ENCODE assay signal across 10 cellular contexts in the genomic region with DNA sequence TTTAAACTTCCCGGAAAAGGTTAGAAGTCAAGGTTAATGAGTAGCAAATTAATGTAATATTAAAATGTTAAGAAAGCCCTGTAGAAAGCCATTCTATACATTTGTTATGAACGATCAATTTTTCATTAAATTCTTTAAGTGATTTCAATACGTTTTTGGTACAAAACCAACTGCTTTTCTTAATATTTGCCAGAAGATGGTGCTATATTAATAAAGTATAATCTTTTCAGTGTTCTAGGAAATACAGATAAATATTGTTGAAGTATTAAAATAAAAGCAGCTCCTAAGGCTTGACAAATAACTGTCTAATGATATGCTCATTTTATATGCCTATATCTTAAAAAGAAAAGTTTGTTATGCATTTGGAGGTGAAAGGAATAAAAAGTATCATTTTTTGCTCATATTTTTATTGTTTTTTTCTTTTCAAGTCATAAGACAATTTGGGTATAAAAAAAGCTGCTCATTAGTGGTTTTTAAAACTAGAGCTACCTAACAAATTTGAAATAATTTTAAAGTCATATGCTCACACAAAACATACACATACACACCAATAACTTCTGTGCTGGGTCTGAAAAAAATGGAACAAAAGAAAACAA.
A peak's percentile ranks its signal among the peaks of the same experiment; 100 is the strongest.
DNase-seq lines count a peak whose midpoint lies in the region; ATAC-seq and TF ChIP-seq lines count a peak whose summit lies in the region.
"Had no signal": no experiment of that assay in that cellular context is flagged by ENCODE, and none has a peak within 500 bp of the region (broad histone marks: within the 10 kb centered on the region; RNA-seq: fewer than 3 reads in every experiment).

No MANE protein-coding gene starts in this region.

- H3K27me3 Mint-ChIP-seq in Calu3 (ENCODE audit: unreplicated experiment): no peaks in the 10 kb centered on the region
- H3K27me3 Mint-ChIP-seq in activated CD4-positive, alpha-beta T cell treated with anti-CD3 and anti-CD28 coated beads, Interleukin-2, amount 10 ng/mL, durations not matched to agents 24 days and 14 days: no peaks in the 10 kb centered on the region
- H3K27me3 Mint-ChIP-seq in T-helper 17 cell: peaks cover 5% of the 10 kb centered on the region
- H3K27me3 Mint-ChIP-seq: stimulated activated naive CD8-positive, alpha-beta T cell treated with anti-CD3 and anti-CD28 coated beads, Interleukin-15, amount 100 ng/mL, for 72 hours had no signal

- no peaks in the 10 kb centered on the region for H3K9me2 ChIP-seq in Karpas-422 (replicated peaks; ENCODE audit: insufficient read depth, low read length)
- no peaks in the 10 kb centered on the region for H3K9me2 ChIP-seq in hepatocyte (replicated peaks; ENCODE audit: insufficient read depth)

- DNase-seq in Calu3 (no peak), Karpas-422 (peak; percentile 61), RWPE2 (ENCODE audit: low spot score) (no peak), hepatocyte (ENCODE audit: low spot score) (no peak), NOMO-1 (lab: John Stamatoyannopoulos, UW; ENCODE audit: unreplicated experiment in 2 of 2) (no peak), ecto neural progenitor cell (ENCODE audit: low spot score) (no peak), T-helper 17 cell (no peak)
- no peak for DNase-seq in activated CD4-positive, alpha-beta T cell treated with anti-CD3 and anti-CD28 coated beads, Interleukin-2, amount 10 ng/mL, durations not matched to agents 24 days and 14 days
- DNase-seq: occipital lobe; stimulated activated naive CD8-positive, alpha-beta T cell treated with anti-CD3 and anti-CD28 coated beads, Interleukin-15, amount 100 ng/mL, for 72 hours had no signal

- H3K27ac Mint-ChIP-seq in Calu3 (ENCODE audit: unreplicated experiment) (no peak overlapping the region), T-helper 17 cell (no peak overlapping the region)
- no peak overlapping the region for H3K27ac Mint-ChIP-seq in activated CD4-positive, alpha-beta T cell treated with anti-CD3 and anti-CD28 coated beads, Interleukin-2, amount 10 ng/mL, durations not matched to agents 24 days and 14 days
- H3K27ac Mint-ChIP-seq: stimulated activated naive CD8-positive, alpha-beta T cell treated with anti-CD3 and anti-CD28 coated beads, Interleukin-15, amount 100 ng/mL, for 72 hours had no signal

- H3K9me3 ChIP-seq in Karpas-422 (ENCODE audit: low read length): no peaks in the 10 kb centered on the region
- no peaks in the 10 kb centered on the region for H3K9me3 ChIP-seq in RWPE2 (ENCODE audit: severe bottlenecking)
- H3K9me3 ChIP-seq in hepatocyte (ENCODE audit: low read depth): no peaks in the 10 kb centered on the region
- H3K9me3 ChIP-seq in T-helper 17 cell (ENCODE audit: control insufficient read depth, low read length, poor library complexity, severe bottlenecking): no peaks in the 10 kb centered on the region

- H3K36me3 ChIP-seq in Karpas-422 (ENCODE audit: insufficient read depth, low read length): no peaks in the 10 kb centered on the region
- H3K36me3 ChIP-seq in RWPE2 (ENCODE audit: low read depth): no peaks in the 10 kb centered on the region
- no peaks in the 10 kb centered on the region for H3K36me3 ChIP-seq in hepatocyte (replicated peaks; ENCODE audit: insufficient read depth, low read depth)

- peaks cover 3% of the 10 kb centered on the region for H3K9me3 Mint-ChIP-seq in Calu3 (ENCODE audit: low read depth, unreplicated experiment)
- H3K9me3 Mint-ChIP-seq in activated CD4-positive, alpha-beta T cell treated with anti-CD3 and anti-CD28 coated beads, Interleukin-2, amount 10 ng/mL, durations not matched to agents 24 days and 14 days: no peaks in the 10 kb centered on the region
- H3K9me3 Mint-ChIP-seq: stimulated activated naive CD8-positive, alpha-beta T cell treated with anti-CD3 and anti-CD28 coated beads, Interleukin-15, amount 100 ng/mL, for 72 hours had no signal

- H3K4me1 ChIP-seq in Karpas-422 (ENCODE audit: low read length) (no peaks in the 10 kb centered on the region), RWPE2 (ENCODE audit: insufficient read depth, poor library complexity, severe bottlenecking) (peaks cover 20% of the 10 kb centered on the region), hepatocyte (ENCODE audit: insufficient read depth) (peaks cover 20% of the 10 kb centered on the region)

- CTCF ChIA-PET in Calu3 (lab: Charles Lee): interaction anchor here (0.7 to 3.8 kb wide), 4 partner anchors 196 to 633 kb away, joined by 3 to 25 read pairs (median 4); no protein-coding TSS in a partner anchor

- BruUV-seq in Calu3 (replicated peaks; lab: Mats Ljungman, UMichigan): no TSS peak

- intact Hi-C loops in Calu3 (cut with micrococcal nuclease; ENCODE audit: unreplicated experiment): loop anchor here (1.0 to 5.0 kb wide), 2 partner anchors 256 to 1362 kb away; no protein-coding TSS in a partner anchor
- intact Hi-C loops in activated CD4-positive, alpha-beta T cell treated with anti-CD3 and anti-CD28 coated beads, Interleukin-2, amount 10 ng/mL, durations not matched to agents 24 days and 14 days (cut with micrococcal nuclease): no loop called here

- H3K4me1 Mint-ChIP-seq in Calu3 (ENCODE audit: low read depth, unreplicated experiment): peaks cover 26% of the 10 kb centered on the region
- H3K4me1 Mint-ChIP-seq in activated CD4-positive, alpha-beta T cell treated with anti-CD3 and anti-CD28 coated beads, Interleukin-2, amount 10 ng/mL, durations not matched to agents 24 days and 14 days: no peaks in the 10 kb centered on the region
- no peaks in the 10 kb centered on the region for H3K4me1 Mint-ChIP-seq in T-helper 17 cell
- H3K4me1 Mint-ChIP-seq: stimulated activated naive CD8-positive, alpha-beta T cell treated with anti-CD3 and anti-CD28 coated beads, Interleukin-15, amount 100 ng/mL, for 72 hours had no signal

- no peak overlapping the region for H2AFZ ChIP-seq in Karpas-422 (ENCODE audit: low read length)
- no peak overlapping the region for H2AFZ ChIP-seq in hepatocyte

- H3K4me3 ChIP-seq in Karpas-422 (ENCODE audit: low read length) (no peak overlapping the region), RWPE2 (ENCODE audit: severe bottlenecking) (no peak overlapping the region), hepatocyte (no peak overlapping the region)

- TF ChIP-seq CTCF in Calu3 (IDR thresholded peaks at IDR 0.05; ENCODE audit: unreplicated experiment): peak; percentile 23
- TF ChIP-seq CTCF in RWPE2 (IDR thresholded peaks at IDR 0.05; ENCODE audit: poor library complexity, severe bottlenecking): peak; percentile 75
- TF ChIP-seq CTCF in hepatocyte (IDR thresholded peaks at IDR 0.05; ENCODE audit: poor library complexity): peak; percentile 70

- no peaks in the 10 kb centered on the region for H3K36me3 Mint-ChIP-seq in Calu3 (ENCODE audit: insufficient read depth, unreplicated experiment)
- no peaks in the 10 kb centered on the region for H3K36me3 Mint-ChIP-seq in activated CD4-positive, alpha-beta T cell treated with anti-CD3 and anti-CD28 coated beads, Interleukin-2, amount 10 ng/mL, durations not matched to agents 24 days and 14 days (ENCODE audit: low read depth)
- H3K36me3 Mint-ChIP-seq in T-helper 17 cell (ENCODE audit: low read depth): peaks cover 2% of the 10 kb centered on the region

- H3K27ac ChIP-seq in Karpas-422 (ENCODE audit: low read length) (no peak overlapping the region), RWPE2 (ENCODE audit: poor library complexity, severe bottlenecking) (no peak overlapping the region), hepatocyte (no peak overlapping the region)

- no peak overlapping the region for H3K9ac ChIP-seq in Karpas-422 (ENCODE audit: low read length)

- H3K27me3 ChIP-seq in Karpas-422 (ENCODE audit: low read length) (no peaks in the 10 kb centered on the region), RWPE2 (ENCODE audit: insufficient read depth, poor library complexity, severe bottlenecking) (no peaks in the 10 kb centered on the region), hepatocyte (no peaks in the 10 kb centered on the region)

- H3K4me3 Mint-ChIP-seq in Calu3 (ENCODE audit: low read depth, unreplicated experiment) (no peak overlapping the region), T-helper 17 cell (no peak overlapping the region)
- H3K4me3 Mint-ChIP-seq in activated CD4-positive, alpha-beta T cell treated with anti-CD3 and anti-CD28 coated beads, Interleukin-2, amount 10 ng/mL, durations not matched to agents 24 days and 14 days: no peak overlapping the region
- H3K4me3 Mint-ChIP-seq: stimulated activated naive CD8-positive, alpha-beta T cell treated with anti-CD3 and anti-CD28 coated beads, Interleukin-15, amount 100 ng/mL, for 72 hours had no signal

- no peaks in the 10 kb centered on the region for H3K79me2 ChIP-seq in Karpas-422 (ENCODE audit: low read length)
- no peaks in the 10 kb centered on the region for H3K79me2 ChIP-seq in hepatocyte

- H4K20me1 ChIP-seq in Karpas-422 (ENCODE audit: insufficient read depth, low read depth, low read length): no peaks in the 10 kb centered on the region
- no peaks in the 10 kb centered on the region for H4K20me1 ChIP-seq in hepatocyte (ENCODE audit: insufficient read depth, poor library complexity, severe bottlenecking)

- no peak for ATAC-seq in RWPE2 (ENCODE audit: low read depth)
- ATAC-seq in T-helper 17 cell: no peak
- ATAC-seq: stimulated activated naive CD8-positive, alpha-beta T cell treated with anti-CD3 and anti-CD28 coated beads, Interleukin-15, amount 100 ng/mL, for 72 hours had no signal

- H3K4me2 ChIP-seq in Karpas-422 (ENCODE audit: low read depth, low read length, poor library complexity, severe bottlenecking) (no peak overlapping the region), hepatocyte (no peak overlapping the region)

- 48% methylated on average over 3 of the region's 3 CpGs for WGBS in hepatocyte (ENCODE audit: low lambda C conversion rate, missing lambda C conversion rate)

Comparison
In these comparisons a context has a peak if more than half of its experiments do, and no peak if none do; other contexts are left out.
1. CTCF ChIP-seq: peak in every context shown above with its lines; median percentile 75 in RWPE2; 70 in hepatocyte; 23 in Calu3.